Comparison of ENCODE assay signal across 13 cellular contexts in the genomic region with DNA sequence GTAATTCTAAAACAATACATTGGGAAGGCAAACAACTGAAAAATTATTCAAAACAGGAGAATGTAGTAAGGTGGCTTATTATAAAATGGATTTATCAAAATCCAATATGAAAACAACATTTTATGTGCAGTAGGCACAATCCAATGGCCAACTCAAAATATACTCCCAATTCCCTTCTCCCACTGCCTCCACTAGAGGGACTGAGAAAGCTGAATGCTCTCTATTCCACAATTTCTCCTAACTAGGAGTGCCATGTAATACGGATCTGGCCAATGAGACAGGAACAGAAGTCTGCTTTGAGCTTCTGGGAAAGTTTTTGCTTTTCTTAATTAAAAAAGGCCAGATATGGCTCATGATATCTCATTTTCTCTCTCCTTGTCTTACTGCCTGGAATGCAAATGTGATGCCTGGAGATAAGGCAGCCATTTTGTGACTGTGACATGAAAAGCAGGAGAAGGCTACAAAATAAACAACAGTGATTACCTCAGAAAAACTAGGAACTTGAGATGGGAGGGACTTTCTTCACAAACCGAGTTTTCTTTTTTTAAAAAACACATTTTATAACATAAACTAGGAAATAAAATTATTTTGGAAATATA. TPM values are rescaled to one million over a fixed set of nuclear protein-coding genes. Genes with fewer than 3 reads are reported as not detected.
DNase-seq lines count a peak whose midpoint lies in the region; ATAC-seq, FAIRE-seq and TF ChIP-seq lines count a peak whose summit lies in the region.
"Had no signal": no experiment of that assay in that cellular context is flagged by ENCODE, and none has a peak within 500 bp of the region (broad histone marks: within the 10 kb centered on the region; RNA-seq: fewer than 3 reads in every experiment).

No MANE protein-coding gene starts in this region.

- intact Hi-C loops in thyroid gland (cut with DNase I), result no loop called here

- no peaks in the 10 kb centered on the region for H3K27me3 Mint-ChIP-seq in mesothelial cell of epicardium (ENCODE audit: low read depth)
- H3K27me3 Mint-ChIP-seq: activated T-cell treated with anti-CD3 and anti-CD28 coated beads, Interleukin-2, amount 50 U/mL, for 24 hours had no signal

- H3K4me1 ChIP-seq in thyroid gland, result peaks cover 0 to 7% of the 10 kb centered on the region in 2 donors

- H3K27ac ChIP-seq in thyroid gland, result no peak overlapping the region
- H3K27ac ChIP-seq: ovary had no signal

- peaks cover 7% of the 10 kb centered on the region for H3K36me3 Mint-ChIP-seq in mesothelial cell of epicardium

- peak; percentile 12 for TF ChIP-seq CTCF in D721Med (IDR thresholded peaks at IDR 0.05; ENCODE audit: insufficient read depth, missing control alignments)
- TF ChIP-seq CTCF in cardiac fibroblast (IDR thresholded peaks at IDR 0.05; ENCODE audit: low read depth, low read length), result peak; percentile 58
- peak; percentile 21 for TF ChIP-seq CTCF in mesothelial cell of epicardium (IDR thresholded peaks at IDR 0.05; ENCODE audit: unreplicated experiment)
- peak in 1 of 6 experiments; percentile 8 for TF ChIP-seq CTCF in thyroid gland (IDR thresholded peaks at IDR 0.05)

- no peak for FAIRE-seq in D721Med (lab: Jason Lieb, UNC)

- no peak overlapping the region for H3K4me3 ChIP-seq in cardiac fibroblast (replicated peaks in 1 of 2; ENCODE audit: low read depth in 2 of 2, low read length in 2 of 2)
- H3K4me3 ChIP-seq in thyroid gland (replicated peaks in 1 of 3), result no peak overlapping the region
- H3K4me3 ChIP-seq: ovary had no signal

- peaks cover 13% of the 10 kb centered on the region for H3K4me1 Mint-ChIP-seq in mesothelial cell of epicardium

- no peak overlapping the region for H3K4me3 Mint-ChIP-seq in mesothelial cell of epicardium
- H3K4me3 Mint-ChIP-seq: activated T-cell treated with anti-CD3 and anti-CD28 coated beads, Interleukin-2, amount 50 U/mL, for 24 hours; T-helper 2 cell treated with Interferon-gamma antibody and Interleukin-4, amounts not matched to agents 5 μg/mL and 100 μg/mL, for 36 hours had no signal

- H3K9me3 Mint-ChIP-seq in mesothelial cell of epicardium, result no peaks in the 10 kb centered on the region
- H3K9me3 Mint-ChIP-seq: activated T-cell treated with anti-CD3 and anti-CD28 coated beads, Interleukin-2, amount 50 U/mL, for 24 hours; T-helper 2 cell treated with Interferon-gamma antibody and Interleukin-4, amounts not matched to agents 5 μg/mL and 100 μg/mL, for 36 hours had no signal

- H3K27ac Mint-ChIP-seq in mesothelial cell of epicardium, result no peak overlapping the region
- H3K27ac Mint-ChIP-seq: activated T-cell treated with anti-CD3 and anti-CD28 coated beads, Interleukin-2, amount 50 U/mL, for 24 hours; T-helper 2 cell treated with Interferon-gamma antibody and Interleukin-4, amounts not matched to agents 5 μg/mL and 100 μg/mL, for 36 hours had no signal

- 93 to 94% methylated on average over 2 of the region's 2 CpGs for WGBS in thyroid gland, 2 donors

- no peaks in the 10 kb centered on the region for H3K36me3 ChIP-seq in thyroid gland
- H3K36me3 ChIP-seq: ovary had no signal

- no peaks in the 10 kb centered on the region for H3K9me3 ChIP-seq in thyroid gland
- H3K9me3 ChIP-seq: ovary had no signal

- DNase-seq in D721Med (ENCODE audit: insufficient read length, low spot score) (no peak), LHCN-M2 (ENCODE audit: low read depth) (peak; percentile 50), cardiac fibroblast (ENCODE audit: low read depth in 2 of 2) (peak; percentile 41 to 56), mesothelial cell of epicardium (ENCODE audit: low spot score in 2 of 2, unreplicated experiment in 2 of 2) (no peak), thyroid gland (no peak), OCI-M2 (lab: John Stamatoyannopoulos, UW; ENCODE audit: unreplicated experiment) (no peak), ecto neural progenitor cell (ENCODE audit: low spot score) (no peak)
- DNase-seq: activated T-cell treated with anti-CD3 and anti-CD28 coated beads, Interleukin-2, amount 50 U/mL, for 24 hours; DMS153; NCI-H748 treated with DMSO at 0.1 percent for 48 hours; ovary had no signal

- no peak for TF ChIP-seq POLR2A in thyroid gland (IDR thresholded peaks at IDR 0.05)

- no peaks in the 10 kb centered on the region for H3K27me3 ChIP-seq in thyroid gland
- H3K27me3 ChIP-seq: ovary had no signal

- ATAC-seq in HG02759 (IDR thresholded peaks at IDR 0.05; ENCODE audit: unreplicated experiment), result no peak

RNA-seq across cellular contexts. Expression of gene VGLL4, which starts 18.8 kb away (rescaled TPM):
- 65.8 and 66.5 TPM in 2 replicates for total RNA-seq in LHCN-M2 (2014; rRNA removed)
- 20.0 TPM for polyA plus RNA-seq in LHCN-M2 (2012)
- 137 to 140 TPM (median 138 TPM) in 3 replicates for total RNA-seq in mesothelial cell of epicardium
- total RNA-seq in thyroid gland, result 100 to 1,000 TPM in 3 of 4 donors, 10 to 100 TPM in 1; 96.0 to 142 (median 131) TPM

Comparison
In these comparisons a context has a peak if more than half of its experiments do, and no peak if none do; other contexts are left out.
1. DNase-seq: peak in LHCN-M2 (single experiment) and cardiac fibroblast (2 of 2); none in D721Med (single experiment), mesothelial cell of epicardium (0 of 2), thyroid gland (0 of 2), OCI-M2 (single experiment) and ecto neural progenitor cell (single experiment).